19 cellular contexts compared by ENCODE assay signal in genomic region chr16:86157616-86158247, GRCh38.
"Had no signal": no experiment of that assay in that cellular context is flagged by ENCODE, and none has a peak within 500 bp of the region (broad histone marks: within the 10 kb centered on the region; RNA-seq: fewer than 3 reads in every experiment).

No MANE protein-coding gene starts in this region.

- ATAC-seq: activated CD4-positive, CD25-positive, alpha-beta regulatory T cell treated with anti-CD3 and anti-CD28 coated beads, Interleukin-2, amount 50 U/mL, for 24 hours; activated CD8-positive, alpha-beta memory T cell treated with anti-CD3 and anti-CD28 coated beads, Interleukin-2, amount 10 ng/mL, durations not matched to agents 7 days and 5 days; left lobe of liver; right lobe of liver; stimulated activated effector memory CD8-positive, alpha-beta T cell treated with anti-CD3 and anti-CD28 coated beads, Interleukin-12 subunit alpha, Interleukin-12 subunit beta, amount 100 ng/mL, for 72 hours had no signal

- DNase-seq: activated CD4-positive, alpha-beta T cell treated with anti-CD3 and anti-CD28 coated beads, Interleukin-2, amount 50 U/mL, for 48 hours; activated CD8-positive, alpha-beta memory T cell treated with anti-CD3 and anti-CD28 coated beads, Interleukin-2, amount 10 ng/mL, durations not matched to agents 7 days and 5 days; activated T-cell treated with anti-CD3 and anti-CD28 coated beads, Interleukin-2, amount 50 U/mL, for 1 hour; central memory CD4-positive, alpha-beta T cell; effector CD8-positive, alpha-beta T cell; heart left ventricle; right lobe of liver; SK-N-SH; T-helper 1 cell; T1000; thyroid gland; uterus had no signal

- H3K36me3 ChIP-seq: heart left ventricle, prostate gland, right lobe of liver, thyroid gland, uterus had no signal

- H3K9me3 Mint-ChIP-seq: activated naive CD4-positive, alpha-beta T cell treated with anti-CD3 and anti-CD28 coated beads, Interleukin-2, amount 50 U/mL, for 24 hours; brain; neural crest cell had no signal

- H3K27me3 ChIP-seq: right lobe of liver, thyroid gland, uterus had no signal

- H3K9ac ChIP-seq: SK-N-SH had no signal

- H3K27ac Mint-ChIP-seq: activated CD8-positive, alpha-beta memory T cell treated with anti-CD3 and anti-CD28 coated beads, Interleukin-2, amount 10 ng/mL, durations not matched to agents 7 days and 5 days; activated naive CD4-positive, alpha-beta T cell treated with anti-CD3 and anti-CD28 coated beads, Interleukin-2, amount 50 U/mL, for 24 hours; brain; stimulated activated effector memory CD8-positive, alpha-beta T cell treated with anti-CD3 and anti-CD28 coated beads, Interleukin-12 subunit alpha, Interleukin-12 subunit beta, amount 100 ng/mL, for 72 hours had no signal

- H3K9me3 ChIP-seq: heart left ventricle, prostate gland, right lobe of liver, SK-N-SH, thyroid gland, uterus had no signal

- H3K4me3 Mint-ChIP-seq: activated CD8-positive, alpha-beta memory T cell treated with anti-CD3 and anti-CD28 coated beads, Interleukin-2, amount 10 ng/mL, durations not matched to agents 7 days and 5 days; brain; neural crest cell; stimulated activated effector memory CD8-positive, alpha-beta T cell treated with anti-CD3 and anti-CD28 coated beads, Interleukin-12 subunit alpha, Interleukin-12 subunit beta, amount 100 ng/mL, for 72 hours had no signal

- H3K4me3 ChIP-seq: heart left ventricle, prostate gland, right lobe of liver, thyroid gland, uterus had no signal

- H3K27ac ChIP-seq: right lobe of liver, thyroid gland, uterus had no signal

- H3K4me1 ChIP-seq: heart left ventricle, prostate gland, right lobe of liver, thyroid gland, uterus had no signal

- H3K4me1 Mint-ChIP-seq: activated CD8-positive, alpha-beta memory T cell treated with anti-CD3 and anti-CD28 coated beads, Interleukin-2, amount 10 ng/mL, durations not matched to agents 7 days and 5 days; brain; neural crest cell; stimulated activated effector memory CD8-positive, alpha-beta T cell treated with anti-CD3 and anti-CD28 coated beads, Interleukin-12 subunit alpha, Interleukin-12 subunit beta, amount 100 ng/mL, for 72 hours had no signal

- H3K4me2 ChIP-seq: SK-N-SH had no signal
